12 cellular contexts compared by ENCODE assay signal in genomic region chr2:173021939-173022371, GRCh38. TPM values are rescaled to one million over a fixed set of nuclear protein-coding genes. Genes with fewer than 3 reads are reported as not detected.
DNase-seq lines count a peak whose midpoint lies in the region; ATAC-seq, FAIRE-seq and TF ChIP-seq lines count a peak whose summit lies in the region.
"Had no signal": no experiment of that assay in that cellular context is flagged by ENCODE, and none has a peak within 500 bp of the region (broad histone marks: within the 10 kb centered on the region; RNA-seq: fewer than 3 reads in every experiment).

No MANE protein-coding gene starts in this region.

- no peaks in the 10 kb centered on the region for H3K36me3 ChIP-seq in colonic mucosa
- no peaks in the 10 kb centered on the region for H3K36me3 ChIP-seq in vagina
- H3K36me3 ChIP-seq: thoracic aorta had no signal

- ATAC-seq in GM18867 (IDR thresholded peaks at IDR 0.05; ENCODE audit: unreplicated experiment) (no peak), HG03342 (IDR thresholded peaks at IDR 0.05; ENCODE audit: unreplicated experiment) (no peak)

- intact Hi-C loops in colonic mucosa (cut with DNase I) (no loop called here), vagina (cut with DNase I) (no loop called here)

- no peaks in the 10 kb centered on the region for H3K27me3 ChIP-seq in colonic mucosa
- no peaks in the 10 kb centered on the region for H3K27me3 ChIP-seq in vagina

- no peak overlapping the region for H3K4me3 ChIP-seq in colonic mucosa
- H3K4me3 ChIP-seq in vagina = no peak overlapping the region
- H3K4me3 ChIP-seq: skin epidermis, thoracic aorta had no signal

- DNase-seq in D721Med (ENCODE audit: insufficient read length, low spot score) (no peak), MV-4-11 (lab: John Stamatoyannopoulos, UW) (peak; percentile 25), colonic mucosa (no peak), myocyte (ENCODE audit: low read depth) (peak; percentile 17), vagina (ENCODE audit: extremely low spot score in 2 of 2) (no peak), H54 (ENCODE audit: insufficient read length, low spot score) (no peak)
- DNase-seq: activated T-cell treated with anti-CD3 and anti-CD28 coated beads, Interleukin-2, amount 50 U/mL, for 48 hours; glutamatergic neuron had no signal

- H3K9ac ChIP-seq in colonic mucosa (ENCODE audit: low read depth in 2 of 2, low read length in 2 of 2) = no peak overlapping the region

- no peaks in the 10 kb centered on the region for H3K9me3 ChIP-seq in colonic mucosa
- no peaks in the 10 kb centered on the region for H3K9me3 ChIP-seq in vagina
- H3K9me3 ChIP-seq: thoracic aorta had no signal

- H3K27ac ChIP-seq in colonic mucosa (no peak overlapping the region), vagina (no peak overlapping the region)
- H3K27ac ChIP-seq: skin epidermis, thoracic aorta had no signal

- TF ChIP-seq CTCF in D721Med (IDR thresholded peaks at IDR 0.05; ENCODE audit: insufficient read depth, missing control alignments) (peak; percentile 49), colonic mucosa (IDR thresholded peaks at IDR 0.05) (peak; percentile 32), vagina (IDR thresholded peaks at IDR 0.05) (no peak)

- H3K4me1 ChIP-seq in colonic mucosa = no peaks in the 10 kb centered on the region
- H3K4me1 ChIP-seq in vagina = no peaks in the 10 kb centered on the region

- FAIRE-seq in D721Med (lab: Jason Lieb, UNC) = no peak
- no peak for FAIRE-seq in H54 (lab: Jason Lieb, UNC)

- TF ChIP-seq POLR2A in vagina (IDR thresholded peaks at IDR 0.05) (no peak), H54 (IDR thresholded peaks at IDR 0.05; ENCODE audit: low read depth, low read length) (no peak)

RNA-seq across cellular contexts. Expression of gene MAP3K20, which starts 53.7 kb away (rescaled TPM):
- 10 to 100 TPM; 22.6 to 38.9 TPM for total RNA-seq in colonic mucosa
- 28.5 and 39.9 TPM in 2 replicates for total RNA-seq in myocyte
- polyA plus RNA-seq in myocyte (2012) = 13.5 TPM
- total RNA-seq in vagina = 59.4 TPM

Comparison
In these comparisons a context has a peak if more than half of its experiments do, and no peak if none do; other contexts are left out.
1. DNase-seq: peak in MV-4-11 (single experiment) and myocyte (single experiment); none in D721Med (single experiment), colonic mucosa (single experiment), vagina (0 of 2) and H54 (single experiment).
2. CTCF ChIP-seq: peak in D721Med (single experiment) and colonic mucosa (single experiment); none in vagina (0 of 3).